Comparison of ENCODE assay signal across 9 cellular contexts in genomic region chr19:15934332-15935078, GRCh38. TPM values are rescaled to one million over a fixed set of nuclear protein-coding genes. Genes with fewer than 3 reads are reported as not detected.
DNase-seq lines count a peak whose midpoint lies in the region; ATAC-seq and TF ChIP-seq lines count a peak whose summit lies in the region.
"Had no signal": no experiment of that assay in that cellular context is flagged by ENCODE, and none has a peak within 500 bp of the region (broad histone marks: within the 10 kb centered on the region; RNA-seq: fewer than 3 reads in every experiment).

Gene CYP4F11, minus strand, starts transcription at chr19:15934529. Its CDS starts 121 bp downstream, at chr19:15934408.

- peak; percentile 31 for ATAC-seq in gastroesophageal sphincter
- peak; percentile 38 for ATAC-seq in sciatic nerve
- no peak for ATAC-seq in HG03378 (IDR thresholded peaks at IDR 0.05; ENCODE audit: unreplicated experiment)
- no peak for ATAC-seq in GM21423 (IDR thresholded peaks at IDR 0.05; ENCODE audit: unreplicated experiment)
- ATAC-seq: activated T-helper 17 cell treated with anti-CD3 and anti-CD28 coated beads, Interleukin-2, amount 50 U/mL, for 72 hours had no signal

- peak; percentile 35 for DNase-seq in HT-29 (ENCODE audit: low spot score)
- DNase-seq in RKO (ENCODE audit: low spot score): peak; percentile 9
- DNase-seq in sciatic nerve (ENCODE audit: low spot score): peak; percentile 80
- DNase-seq in SKM-1 treated with dmso at 0.1 percent for 144 hours (lab: John Stamatoyannopoulos, UW; ENCODE audit: unreplicated experiment): no peak
- no peak for DNase-seq in activated CD4-positive, alpha-beta T cell treated with anti-CD3 and anti-CD28 coated beads, Interleukin-2, amount 50 U/mL, for 48 hours

- peaks cover 11% of the 10 kb centered on the region for H3K27me3 ChIP-seq in gastroesophageal sphincter

- TF ChIP-seq POLR2A in gastroesophageal sphincter (IDR thresholded peaks at IDR 0.05): no peak

- peaks cover 0 to 3% (median 0%) of the 10 kb centered on the region in 3 donors for H3K9me3 ChIP-seq in gastroesophageal sphincter

- peak within 1 kb of the TSS in 1 of 4 donors; percentile 67 for H3K27ac ChIP-seq in gastroesophageal sphincter

- WGBS in gastroesophageal sphincter (ENCODE audit: low coverage in 1 of 2), 2 donors: 22% methylated on average over 4 of the region's 10 CpGs; no CpG with 5 or more reads in 1 of the 2 donors

- H3K4me3 ChIP-seq in gastroesophageal sphincter: peak within 1 kb of the TSS in 1 of 2 donors; percentile 23

- TF ChIP-seq CTCF in gastroesophageal sphincter (IDR thresholded peaks at IDR 0.05): no peak

- no peak for TF ChIP-seq EP300 in gastroesophageal sphincter (IDR thresholded peaks at IDR 0.05)

- intact Hi-C loops in sciatic nerve (cut with DNase I): no loop called here

- no peaks in the 10 kb centered on the region for H3K36me3 ChIP-seq in gastroesophageal sphincter

- peaks cover 0 to 17% (median 0%) of the 10 kb centered on the region in 3 donors for H3K4me1 ChIP-seq in gastroesophageal sphincter

RNA-seq across cellular contexts. Expression of gene CYP4F11, which starts in this region (rescaled TPM):
- 0.29 and 0.58 TPM in 2 replicates for total RNA-seq in HT-29 (2014; rRNA removed; shearing (Covaris generic))
- total RNA-seq in gastroesophageal sphincter: 1 to 10 TPM in 2 of 4 donors, not detected in 2; 2.3 TPM
- total RNA-seq in sciatic nerve: 2.1 TPM
- total RNA-seq: activated T-helper 17 cell treated with anti-CD3 and anti-CD28 coated beads, Interleukin-2, amount 50 U/mL, for 72 hours had no signal

Comparison
In these comparisons a context has a peak if more than half of its experiments do, and no peak if none do; other contexts are left out.
1. Peak in DNase-seq in HT-29; RNA of the gene not detected or under 1 TPM.
2. DNase-seq: peak in RKO (single experiment) and sciatic nerve (single experiment); none in SKM-1 treated with dmso at 0.1 percent for 144 hours (single experiment) and activated CD4-positive, alpha-beta T cell treated with anti-CD3 and anti-CD28 coated beads, Interleukin-2, amount 50 U/mL, for 48 hours (0 of 2).
3. ATAC-seq: peak in gastroesophageal sphincter (single experiment) and sciatic nerve (single experiment); none in HG03378 (single experiment) and GM21423 (single experiment).